8 cellular contexts compared by ENCODE assay signal in the genomic region with DNA sequence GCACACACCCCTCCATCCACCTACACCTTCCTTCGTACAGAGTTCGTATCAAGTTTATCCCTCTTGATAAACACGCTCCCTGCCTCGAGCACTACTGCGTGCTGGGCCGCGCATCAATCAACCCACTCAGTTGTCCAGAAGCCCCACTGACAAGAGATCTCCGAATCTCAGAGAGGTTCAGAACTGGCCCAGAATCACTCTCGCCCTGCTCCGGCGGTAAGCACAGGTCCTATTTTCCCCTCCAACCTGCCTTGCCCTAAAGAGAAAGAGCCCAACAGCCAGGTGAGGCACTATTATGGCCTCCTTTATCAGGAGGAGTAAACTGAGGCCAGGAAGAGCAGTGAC. TPM values are rescaled to one million over a fixed set of nuclear protein-coding genes. Genes with fewer than 3 reads are reported as not detected.
DNase-seq lines count a peak whose midpoint lies in the region; ATAC-seq and TF ChIP-seq lines count a peak whose summit lies in the region.

No MANE protein-coding gene starts in this region.

- H3K4me2 ChIP-seq in SK-N-SH = peak overlapping the region; percentile 99

- CTCF ChIA-PET in SK-N-SH (lab: Yijun Ruan, JAX) = interaction anchor here (0.6 to 16.5 kb wide), 4 partner anchors 18 to 99 kb away, joined by 3 to 578 read pairs (median 4); no protein-coding TSS in a partner anchor
- CTCF ChIA-PET in activated CD4-positive, alpha-beta memory T cell treated with anti-CD3 and anti-CD28 coated beads for 36 hours (lab: Charles Lee) = interaction anchor here (1.4 to 2.4 kb wide), 3 partner anchors 8 to 42 kb away, joined by 5 to 10 read pairs (median 8); a partner anchor contains a TSS

- peaks cover 8 to 29% of the 10 kb centered on the region in 2 experiments for H3K4me1 ChIP-seq in SK-N-SH (ENCODE audit: control insufficient read depth in 1 of 2, insufficient read depth in 2 of 2, low read depth in 1 of 2, low read length in 1 of 2)

- 61% methylated on average over 11 of the region's 11 CpGs for WGBS in SK-N-SH (ENCODE audit: low lambda C conversion rate)

- TF ChIP-seq CTCF in SK-N-SH (IDR thresholded peaks at IDR 0.05) = no peak

- peak overlapping the region; percentile 15; the same call in 1 of the 2 replicates for H3K9ac ChIP-seq in SK-N-SH

- no peak for TF ChIP-seq RAD21 in SK-N-SH (IDR thresholded peaks at IDR 0.05; ENCODE audit: low read length)

- no peak for DNase-seq in SK-N-SH
- no peak for DNase-seq in activated CD4-positive, alpha-beta memory T cell treated with anti-CD3 and anti-CD28 coated beads for 36 hours
- peak in 1 of 49 donors; percentile 47 for DNase-seq in substantia nigra (lab: John Stamatoyannopoulos, UW)
- DNase-seq in DMS114 treated with DMSO at 0.1 percent for 48 hours (lab: John Stamatoyannopoulos, UW; ENCODE audit: unreplicated experiment) = no peak
- DNase-seq in NK-92 treated with Interleukin-12 subunit alpha and Interleukin-12 subunit beta, amount 100 ng/mL, for 24 hours (lab: John Stamatoyannopoulos, UW) = no peak

- peaks cover 46% of the 10 kb centered on the region for H3K79me2 ChIP-seq in SK-N-SH (ENCODE audit: insufficient read depth)

- H3K36me3 Mint-ChIP-seq in activated CD4-positive, alpha-beta memory T cell treated with anti-CD3 and anti-CD28 coated beads for 36 hours = peaks cover 14% of the 10 kb centered on the region

- H3K4me3 Mint-ChIP-seq in activated CD4-positive, alpha-beta memory T cell treated with anti-CD3 and anti-CD28 coated beads for 36 hours = peak overlapping the region; percentile 89

- POLR2A ChIA-PET in SK-N-SH (lab: Yijun Ruan, JAX) = no interaction called here
- POLR2A ChIA-PET in activated CD4-positive, alpha-beta memory T cell treated with anti-CD3 and anti-CD28 coated beads for 36 hours (lab: Charles Lee) = interaction anchor here (0.7 kb wide), 1 partner anchor 36 kb away, joined by 3 read pairs; no protein-coding TSS in a partner anchor

- H2AFZ ChIP-seq in SK-N-SH (ENCODE audit: low read depth) = peak overlapping the region; percentile 82

- intact Hi-C loops in activated CD4-positive, alpha-beta memory T cell treated with anti-CD3 and anti-CD28 coated beads for 36 hours (cut with micrococcal nuclease) = loop anchor here (1.0 to 5.0 kb wide), 3 partner anchors 81 to 252 kb away; a partner anchor contains a TSS

- TF ChIP-seq EP300 in SK-N-SH (IDR thresholded peaks at IDR 0.05; ENCODE audit: borderline replicate concordance in 1 of 2, low read depth in 1 of 2, low read length in 1 of 2) = no peak

- H3K4me3 ChIP-seq in SK-N-SH (ENCODE audit: low read depth in 2 of 2, low read length in 1 of 2) (peak overlapping the region; percentile 89), iPS-18c (ENCODE audit: insufficient read depth, low read depth, low read length) (peak overlapping the region; percentile 51)

- ATAC-seq in SK-N-SH treated with all-trans-retinoic acid at 6 μM for 48 hours (no peak), HG03095 (IDR thresholded peaks at IDR 0.05; ENCODE audit: unreplicated experiment) (no peak)

- H3K9me3 Mint-ChIP-seq in activated CD4-positive, alpha-beta memory T cell treated with anti-CD3 and anti-CD28 coated beads for 36 hours = no peaks in the 10 kb centered on the region

- H3K4me1 Mint-ChIP-seq in activated CD4-positive, alpha-beta memory T cell treated with anti-CD3 and anti-CD28 coated beads for 36 hours (ENCODE audit: low read depth) = peaks cover 35% of the 10 kb centered on the region

- H3F3A ChIP-seq in SK-N-SH (replicated peaks; ENCODE audit: insufficient read depth) = peaks cover 4% of the 10 kb centered on the region

- H3K27ac Mint-ChIP-seq in activated CD4-positive, alpha-beta memory T cell treated with anti-CD3 and anti-CD28 coated beads for 36 hours = peak overlapping the region; percentile 87

- H3K27ac ChIP-seq in SK-N-SH (ENCODE audit: low read depth in 2 of 2, low read length in 1 of 2) = peak overlapping the region; percentile 10 to 29; a peak in 2 of 4 replicates
- H3K27ac ChIP-seq in substantia nigra (ENCODE audit: low read depth, low read length, poor library complexity, severe bottlenecking) = peak overlapping the region; percentile 94

- no peaks in the 10 kb centered on the region for H3K9me2 ChIP-seq in SK-N-SH

- H3K27me3 Mint-ChIP-seq in activated CD4-positive, alpha-beta memory T cell treated with anti-CD3 and anti-CD28 coated beads for 36 hours = no peaks in the 10 kb centered on the region

- no peaks in the 10 kb centered on the region for H3K27me3 ChIP-seq in SK-N-SH (ENCODE audit: insufficient read depth)

- peaks cover 6% of the 10 kb centered on the region for H4K20me1 ChIP-seq in SK-N-SH (ENCODE audit: insufficient read depth)

- H3K36me3 ChIP-seq in SK-N-SH (replicated peaks in 1 of 2; ENCODE audit: control insufficient read depth in 1 of 2, insufficient read depth in 2 of 2, low read length in 1 of 2) = peaks cover 23 to 24% of the 10 kb centered on the region in 2 experiments

- H3K9me3 ChIP-seq in SK-N-SH = no peaks in the 10 kb centered on the region
- no peaks in the 10 kb centered on the region for H3K9me3 ChIP-seq in iPS-18c (ENCODE audit: control insufficient read depth, insufficient read depth, low read length)

TF ChIP-seq in SK-N-SH, 30 proteins besides CTCF, POLR2A, EP300 and RAD21 (continues in another document):
- no peak for TF ChIP-seq MEF2A (IDR thresholded peaks at IDR 0.05; ENCODE audit: borderline replicate concordance, low read depth)

TF ChIP-seq in SK-N-SH treated with all-trans-retinoic acid at 6 μM for 48 hours, 23 proteins besides CTCF, POLR2A, EP300 and RAD21:
- TF ChIP-seq ESRRG (CRISPR knock-in tag; IDR thresholded peaks at IDR 0.05) (no peak), ZNF70 (CRISPR knock-in tag; IDR thresholded peaks at IDR 0.05) (no peak), CSDC2 (CRISPR knock-in tag; IDR thresholded peaks at IDR 0.05) (no peak), ZFP30 (CRISPR knock-in tag; IDR thresholded peaks at IDR 0.05) (no peak), OSR1 (CRISPR knock-in tag; IDR thresholded peaks at IDR 0.05) (no peak), GLIS3 (CRISPR knock-in tag; IDR thresholded peaks at IDR 0.05) (no peak), BACH2 (CRISPR knock-in tag; IDR thresholded peaks at IDR 0.05; ENCODE audit: borderline replicate concordance) (no peak), ZFP3 (CRISPR knock-in tag; IDR thresholded peaks at IDR 0.05) (no peak)
- TF ChIP-seq, protein P1, sequence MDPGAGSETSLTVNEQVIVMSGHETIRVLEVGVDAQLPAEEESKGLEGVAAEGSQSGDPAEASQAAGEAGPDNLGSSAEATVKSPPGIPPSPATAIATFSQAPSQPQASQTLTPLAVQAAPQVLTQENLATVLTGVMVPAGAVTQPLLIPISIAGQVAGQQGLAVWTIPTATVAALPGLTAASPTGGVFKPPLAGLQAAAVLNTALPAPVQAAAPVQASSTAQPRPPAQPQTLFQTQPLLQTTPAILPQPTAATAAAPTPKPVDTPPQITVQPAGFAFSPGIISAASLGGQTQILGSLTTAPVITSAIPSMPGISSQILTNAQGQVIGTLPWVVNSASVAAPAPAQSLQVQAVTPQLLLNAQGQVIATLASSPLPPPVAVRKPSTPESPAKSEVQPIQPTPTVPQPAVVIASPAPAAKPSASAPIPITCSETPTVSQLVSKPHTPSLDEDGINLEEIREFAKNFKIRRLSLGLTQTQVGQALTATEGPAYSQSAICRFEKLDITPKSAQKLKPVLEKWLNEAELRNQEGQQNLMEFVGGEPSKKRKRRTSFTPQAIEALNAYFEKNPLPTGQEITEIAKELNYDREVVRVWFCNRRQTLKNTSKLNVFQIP (CRISPR knock-in tag; IDR thresholded peaks at IDR 0.05; ENCODE audit: borderline replicate concordance, low read depth) = no peak

RNA-seq across cellular contexts. Expression of a gene that starts 0.5 kb away (rescaled TPM):
- 77.5 and 95.1 TPM in 2 replicates for polyA plus RNA-seq in SK-N-SH (2012; rRNA removed)
- 18.6 and 26.5 TPM in 2 replicates for polyA plus RNA-seq in SK-N-SH (2012; cell fraction: cytosol; rRNA removed)
- 448 and 541 TPM in 2 replicates for polyA plus RNA-seq in SK-N-SH (2012; cell fraction: nucleus; rRNA removed)
- total RNA-seq in activated CD4-positive, alpha-beta memory T cell treated with anti-CD3 and anti-CD28 coated beads for 36 hours = 10 to 100 TPM; 50.8 to 60.2 TPM

RNA-seq across cellular contexts. Expression of a gene that starts 1.1 kb away (rescaled TPM):
- 2.6 and 3.0 TPM in 2 replicates for polyA plus RNA-seq in SK-N-SH (2012; rRNA removed)
- polyA plus RNA-seq in SK-N-SH (2012; cell fraction: cytosol; rRNA removed) = 3.3 and 3.6 TPM in 2 replicates
- polyA plus RNA-seq in SK-N-SH (2012; cell fraction: nucleus; rRNA removed) = 2.5 and 3.3 TPM in 2 replicates
- 1 to 10 TPM; 3.0 to 4.7 TPM for total RNA-seq in activated CD4-positive, alpha-beta memory T cell treated with anti-CD3 and anti-CD28 coated beads for 36 hours

RNA-seq across cellular contexts. Expression of a gene that starts 10.0 kb away (rescaled TPM):
- polyA plus RNA-seq in SK-N-SH (2012; rRNA removed) = 0.10 and 0.13 TPM in 2 replicates
- 0.05 and 0.09 TPM in 2 replicates for polyA plus RNA-seq in SK-N-SH (2012; cell fraction: cytosol; rRNA removed)
- polyA plus RNA-seq in SK-N-SH (2012; cell fraction: nucleus; rRNA removed) = 0.07 and 0.12 TPM in 2 replicates
- total RNA-seq in activated CD4-positive, alpha-beta memory T cell treated with anti-CD3 and anti-CD28 coated beads for 36 hours = under 1 TPM; 0.10 to 0.14 TPM

RNA-seq across cellular contexts. Expression of a gene that starts 40.2 kb away (rescaled TPM):
- polyA plus RNA-seq in SK-N-SH (2012; rRNA removed) = 0.03 and 0.05 TPM in 2 replicates
- polyA plus RNA-seq in SK-N-SH (2012; cell fraction: cytosol; rRNA removed) = 0.01 TPM in 2 replicates
- polyA plus RNA-seq in SK-N-SH (2012; cell fraction: nucleus; rRNA removed) = 0.12 and 0.32 TPM in 2 replicates
- total RNA-seq in activated CD4-positive, alpha-beta memory T cell treated with anti-CD3 and anti-CD28 coated beads for 36 hours = under 1 TPM in 1 of 2 experiments, not detected in 1; 0.14 TPM

RNA-seq across cellular contexts. Expression of a gene that starts 44.5 kb away (rescaled TPM):
- 8.6 and 11.3 TPM in 2 replicates for polyA plus RNA-seq in SK-N-SH (2012; rRNA removed)
- polyA plus RNA-seq in SK-N-SH (2012; cell fraction: cytosol; rRNA removed) = 9.3 and 9.9 TPM in 2 replicates
- 17.8 and 26.3 TPM in 2 replicates for polyA plus RNA-seq in SK-N-SH (2012; cell fraction: nucleus; rRNA removed)
- total RNA-seq in activated CD4-positive, alpha-beta memory T cell treated with anti-CD3 and anti-CD28 coated beads for 36 hours = 10 to 100 TPM; 19.7 to 20.5 TPM
